Comparison of ENCODE assay signal across 8 cellular contexts in the genomic region with DNA sequence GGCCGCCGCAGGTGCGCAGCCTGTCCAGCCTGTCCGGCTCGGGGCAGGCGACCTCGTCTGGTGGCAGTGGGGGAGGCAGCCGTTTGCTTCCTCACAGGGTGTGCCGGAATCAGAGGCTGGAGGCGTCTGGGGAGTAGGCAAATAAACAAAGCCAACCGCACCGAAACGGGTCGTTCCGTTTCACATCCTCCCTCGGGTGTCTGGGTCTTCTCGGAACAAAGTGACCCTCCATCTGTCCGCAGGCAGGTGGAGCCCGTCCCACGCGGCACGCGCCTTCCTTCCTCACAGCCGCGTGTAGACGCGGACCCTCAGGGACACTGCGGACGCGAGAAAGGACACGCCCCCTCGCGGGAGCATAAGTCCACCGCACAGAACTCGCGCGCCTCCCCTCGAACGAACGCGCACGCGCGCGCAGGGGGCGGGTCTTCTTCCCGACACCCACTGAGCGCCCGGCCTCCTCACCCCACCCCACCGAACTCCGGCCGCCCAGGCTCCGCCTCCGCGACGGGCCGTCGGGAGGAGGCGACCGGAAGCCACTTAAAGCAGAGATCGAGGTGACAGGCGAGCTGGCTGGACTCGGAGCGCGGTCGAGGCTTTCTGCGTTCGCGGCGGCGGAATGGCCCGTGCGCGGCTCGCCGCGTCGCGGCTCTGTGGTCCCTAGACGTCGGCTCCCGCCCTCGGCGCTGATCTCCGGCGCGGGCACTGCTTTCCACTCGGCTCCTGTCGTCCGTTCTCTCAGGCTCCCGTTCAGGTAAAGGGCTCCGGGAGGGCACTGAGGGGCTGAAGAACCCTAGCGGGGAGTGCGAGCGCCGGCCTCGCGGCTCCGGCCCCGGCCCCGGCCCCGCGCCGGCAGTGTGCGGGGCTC. TPM values are rescaled to one million over a fixed set of nuclear protein-coding genes. Genes with fewer than 3 reads are reported as not detected.
DNase-seq lines count a peak whose midpoint lies in the region; ATAC-seq, FAIRE-seq and TF ChIP-seq lines count a peak whose summit lies in the region.

A gene with protein sequence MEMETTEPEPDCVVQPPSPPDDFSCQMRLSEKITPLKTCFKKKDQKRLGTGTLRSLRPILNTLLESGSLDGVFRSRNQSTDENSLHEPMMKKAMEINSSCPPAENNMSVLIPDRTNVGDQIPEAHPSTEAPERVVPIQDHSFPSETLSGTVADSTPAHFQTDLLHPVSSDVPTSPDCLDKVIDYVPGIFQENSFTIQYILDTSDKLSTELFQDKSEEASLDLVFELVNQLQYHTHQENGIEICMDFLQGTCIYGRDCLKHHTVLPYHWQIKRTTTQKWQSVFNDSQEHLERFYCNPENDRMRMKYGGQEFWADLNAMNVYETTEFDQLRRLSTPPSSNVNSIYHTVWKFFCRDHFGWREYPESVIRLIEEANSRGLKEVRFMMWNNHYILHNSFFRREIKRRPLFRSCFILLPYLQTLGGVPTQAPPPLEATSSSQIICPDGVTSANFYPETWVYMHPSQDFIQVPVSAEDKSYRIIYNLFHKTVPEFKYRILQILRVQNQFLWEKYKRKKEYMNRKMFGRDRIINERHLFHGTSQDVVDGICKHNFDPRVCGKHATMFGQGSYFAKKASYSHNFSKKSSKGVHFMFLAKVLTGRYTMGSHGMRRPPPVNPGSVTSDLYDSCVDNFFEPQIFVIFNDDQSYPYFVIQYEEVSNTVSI (plus strand): TSS at position 545 of the 865 bp plus-strand sequence. CDS start 3,108 bp downstream, outside the sequence.

- H3K27ac ChIP-seq in SU-DHL-6 (ENCODE audit: low read depth, low read length), result peak within 1 kb of the TSS; percentile 83
- H3K27ac ChIP-seq in pancreas, result peak within 1 kb of the TSS; percentile 89 to 97 (median 93)
- H3K27ac ChIP-seq in tibial artery, result peak within 1 kb of the TSS; percentile 95 to 98

- peaks cover 36% of the 10 kb centered on the region for H4K20me1 ChIP-seq in SU-DHL-6 (ENCODE audit: low read depth, low read length)

- no peak for FAIRE-seq in pancreas (lab: Jason Lieb, UNC)

- intact Hi-C loops in Right ventricle myocardium inferior (cut with DNase I) (loop anchor here (2.0 to 5.0 kb wide), 7 partner anchors 67 to 461 kb away; partner anchors contain the start of gene SSR3), pancreas (cut with DNase I) (loop anchor here in 2 of 3 donors (10.0 kb wide), 4 partner anchors 119 to 461 kb away; partner anchors contain the start of gene SSR3 (in 1 of the 2)), tibial artery (cut with DNase I; ENCODE audit: low total_unique reads) (loop anchor here (2.0 to 10.0 kb wide), 4 partner anchors 119 to 519 kb away; partner anchors contain the start of gene SSR3)

- H3K79me2 ChIP-seq in SU-DHL-6 (ENCODE audit: insufficient read depth, low read length), result peaks cover 48% of the 10 kb centered on the region

- H3K4me1 ChIP-seq in pancreas, result peaks cover 0 to 23% (median 19%) of the 10 kb centered on the region in 3 donors
- H3K4me1 ChIP-seq in tibial artery, result peaks cover 0 to 34% (median 10%) of the 10 kb centered on the region in 4 donors

- peak within 1 kb of the TSS; percentile 97 for H3K9ac ChIP-seq in SU-DHL-6 (ENCODE audit: low read length)

- no peaks in the 10 kb centered on the region for H3K9me2 ChIP-seq in SU-DHL-6 (replicated peaks; ENCODE audit: insufficient read depth, low read length)

- peak; percentile 77 for TF ChIP-seq CTCF in GM12873 (IDR thresholded peaks at IDR 0.05; ENCODE audit: insufficient read depth, low read depth, low read length, missing control alignments)
- peak; percentile 86 for TF ChIP-seq CTCF in SU-DHL-6 (IDR thresholded peaks at IDR 0.05; ENCODE audit: insufficient read depth, low read length, poor library complexity, severe bottlenecking)
- TF ChIP-seq CTCF in pancreas (IDR thresholded peaks at IDR 0.05), result peak; percentile 45 to 62 (median 54)
- TF ChIP-seq CTCF in tibial artery (IDR thresholded peaks at IDR 0.05), result peak; percentile 76 to 79

- peak; percentile 80 for ATAC-seq in HG02759 (IDR thresholded peaks at IDR 0.05; ENCODE audit: unreplicated experiment)
- ATAC-seq in Right ventricle myocardium inferior, result peak; percentile 96
- peak; percentile 92 to 96 (median 92) for ATAC-seq in pancreas

- H3K36me3 ChIP-seq in SU-DHL-6 (ENCODE audit: low read length) (peaks cover 24% of the 10 kb centered on the region), pancreas (peaks cover 0 to 9% (median 0%) of the 10 kb centered on the region in 3 donors), tibial artery (peaks cover 8 to 15% (median 14%) of the 10 kb centered on the region in 3 donors)

- H3K4me3 ChIP-seq in SU-DHL-6 (ENCODE audit: insufficient read depth, low read length, poor library complexity, severe bottlenecking) (peak within 1 kb of the TSS; percentile 94), pancreas (peak within 1 kb of the TSS; percentile 76 to 91 (median 83)), tibial artery (peak within 1 kb of the TSS; percentile 87 to 95)

- H3K9me3 ChIP-seq in SU-DHL-6 (ENCODE audit: insufficient read depth, low read length) (no peaks in the 10 kb centered on the region), pancreas (no peaks in the 10 kb centered on the region), tibial artery (no peaks in the 10 kb centered on the region)

- H3K27me3 ChIP-seq in SU-DHL-6 (ENCODE audit: low read length) (no peaks in the 10 kb centered on the region), pancreas (no peaks in the 10 kb centered on the region), tibial artery (no peaks in the 10 kb centered on the region)

- peak within 1 kb of the TSS; percentile 96 for H3K4me2 ChIP-seq in SU-DHL-6 (ENCODE audit: low read depth, low read length, poor library complexity, severe bottlenecking)

- H3F3A ChIP-seq in SU-DHL-6 (ENCODE audit: insufficient read depth), result peaks cover 19% of the 10 kb centered on the region

- H2AFZ ChIP-seq in SU-DHL-6 (ENCODE audit: low read depth, low read length, severe bottlenecking), result no peak within 1 kb of the TSS

- DNase-seq in NCI-H128 (lab: John Stamatoyannopoulos, UW; ENCODE audit: unreplicated experiment), result peak; percentile 95
- DNase-seq in activated naive CD8-positive, alpha-beta T cell treated with anti-CD3 and anti-CD28 coated beads, Interleukin-2, amount 50 U/mL, for 16 hours (ENCODE audit: low read depth, low spot score), result peak; percentile 98
- peak; percentile 100 for DNase-seq in Right ventricle myocardium inferior (ENCODE audit: missing footprints)
- DNase-seq in pancreas, result peak; percentile 99 to 100 (median 99)
- DNase-seq in tibial artery, result peak; percentile 99 to 100

- WGBS in pancreas, 2 donors, result 0% methylated on average over 101 to 105 of the region's 105 CpGs

RNA-seq across cellular contexts. Expression of the gene that starts here (rescaled TPM):
- total RNA-seq in Right ventricle myocardium inferior, result 26.0 TPM
- 10 to 100 TPM in 4 of 6 donors, 1 to 10 TPM in 2; 7.4 to 15.0 (median 10.3) TPM for total RNA-seq in pancreas
- 1 to 10 TPM; 6.0 to 8.7 TPM for polyA plus RNA-seq in pancreas

Comparison
In these comparisons a context has a peak if more than half of its experiments do, and no peak if none do; other contexts are left out.
1. Peak in every context shown above with its lines: DNase-seq, ATAC-seq, H3K4me3 ChIP-seq and H3K27ac ChIP-seq.